ENCODE assay signal across 17 cellular contexts in the genomic region with DNA sequence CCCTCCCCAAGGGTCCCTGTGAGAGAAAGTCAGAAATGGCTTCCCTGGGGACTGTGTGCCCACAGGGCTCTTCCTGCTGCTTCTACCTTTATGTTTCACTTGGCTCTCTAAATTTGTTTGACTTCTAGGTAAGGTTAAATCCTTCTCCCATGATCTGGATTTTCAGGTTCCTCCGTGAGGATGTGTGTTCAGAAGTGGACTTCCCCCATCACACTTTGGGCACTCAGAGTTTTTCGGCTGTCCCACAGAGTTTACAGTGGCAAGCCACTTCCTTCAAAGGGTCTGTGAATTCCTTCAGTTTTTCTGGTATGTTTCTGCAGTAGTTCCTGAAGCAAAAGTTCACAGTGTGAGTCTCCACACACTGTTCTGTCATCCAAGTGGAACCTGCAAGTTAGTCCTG. TPM values are rescaled to one million over a fixed set of nuclear protein-coding genes. Genes with fewer than 3 reads are reported as not detected.
A peak's percentile ranks its signal among the peaks of the same experiment; 100 is the strongest.
DNase-seq lines count a peak whose midpoint lies in the region; ATAC-seq and TF ChIP-seq lines count a peak whose summit lies in the region.
"Had no signal": no experiment of that assay in that cellular context is flagged by ENCODE, and none has a peak within 500 bp of the region (broad histone marks: within the 10 kb centered on the region; RNA-seq: fewer than 3 reads in every experiment).

No MANE protein-coding gene starts in this region.

- H3K9me3 Mint-ChIP-seq in stimulated activated naive CD8-positive, alpha-beta T cell treated with anti-CD3 and anti-CD28 coated beads, Interleukin-15, Interleukin-2, amounts not matched to agents 100 ng/mL and 50 ng/mL, for 24 hours = peaks cover 8% of the 10 kb centered on the region
- H3K9me3 Mint-ChIP-seq in stimulated activated naive CD8-positive, alpha-beta T cell treated with anti-CD3 and anti-CD28 coated beads, Interleukin-15, amount 100 ng/mL, for 72 hours = peaks cover under 1 to 10% of the 10 kb centered on the region in 2 donors
- H3K9me3 Mint-ChIP-seq in mesothelial cell of epicardium = peaks cover 37% of the 10 kb centered on the region

- no peak for DNase-seq in stimulated activated naive CD8-positive, alpha-beta T cell treated with anti-CD3 and anti-CD28 coated beads, Interleukin-15, amount 100 ng/mL, for 72 hours
- peak; percentile 45 for DNase-seq in NCI-H69 (lab: John Stamatoyannopoulos, UW)
- DNase-seq in mesothelial cell of epicardium (ENCODE audit: low spot score in 2 of 2, unreplicated experiment in 2 of 2) = no peak
- DNase-seq in HK-2 (ENCODE audit: unreplicated experiment) = no peak
- no peak for DNase-seq in WERI-Rb-1
- no peak for DNase-seq in NCI-H446 (lab: John Stamatoyannopoulos, UW)
- DNase-seq: 8988T, DMS79 treated with DMSO at 0.1 percent for 48 hours, NCI-H1092, NCI-H1694, NCI-H345, NCI-H774 had no signal

- peaks cover 3% of the 10 kb centered on the region for H3K27me3 Mint-ChIP-seq in stimulated activated naive CD8-positive, alpha-beta T cell treated with anti-CD3 and anti-CD28 coated beads, Interleukin-15, Interleukin-2, amounts not matched to agents 100 ng/mL and 50 ng/mL, for 24 hours
- no peaks in the 10 kb centered on the region for H3K27me3 Mint-ChIP-seq in stimulated activated naive CD8-positive, alpha-beta T cell treated with anti-CD3 and anti-CD28 coated beads, Interleukin-15, amount 100 ng/mL, for 72 hours
- no peaks in the 10 kb centered on the region for H3K27me3 Mint-ChIP-seq in mesothelial cell of epicardium (ENCODE audit: low read depth)
- H3K27me3 Mint-ChIP-seq: IgD-negative memory B cell had no signal

- no peaks in the 10 kb centered on the region for H3K36me3 Mint-ChIP-seq in stimulated activated naive CD8-positive, alpha-beta T cell treated with anti-CD3 and anti-CD28 coated beads, Interleukin-15, Interleukin-2, amounts not matched to agents 100 ng/mL and 50 ng/mL, for 24 hours (ENCODE audit: low read depth)
- H3K36me3 Mint-ChIP-seq in mesothelial cell of epicardium = peaks cover 20% of the 10 kb centered on the region
- H3K36me3 Mint-ChIP-seq: CD14-positive monocyte had no signal

- no peaks in the 10 kb centered on the region for H3K36me3 ChIP-seq in WERI-Rb-1

- H3K9me3 ChIP-seq in WERI-Rb-1 (ENCODE audit: severe bottlenecking) = no peaks in the 10 kb centered on the region

- TF ChIP-seq CTCF in mesothelial cell of epicardium (IDR thresholded peaks at IDR 0.05; ENCODE audit: unreplicated experiment) (no peak), WERI-Rb-1 (IDR thresholded peaks at IDR 0.05; ENCODE audit: low read depth, low read length) (no peak)

- no peak overlapping the region for H3K27ac ChIP-seq in WERI-Rb-1
- H3K27ac ChIP-seq: PC-9 had no signal

- no peaks in the 10 kb centered on the region for H3K27me3 ChIP-seq in WERI-Rb-1 (ENCODE audit: insufficient read depth, low read depth, severe bottlenecking)

- no peaks in the 10 kb centered on the region for H3K4me1 Mint-ChIP-seq in stimulated activated naive CD8-positive, alpha-beta T cell treated with anti-CD3 and anti-CD28 coated beads, Interleukin-15, Interleukin-2, amounts not matched to agents 100 ng/mL and 50 ng/mL, for 24 hours (ENCODE audit: low read depth)
- H3K4me1 Mint-ChIP-seq in stimulated activated naive CD8-positive, alpha-beta T cell treated with anti-CD3 and anti-CD28 coated beads, Interleukin-15, amount 100 ng/mL, for 72 hours = no peaks in the 10 kb centered on the region
- peaks cover 11% of the 10 kb centered on the region for H3K4me1 Mint-ChIP-seq in mesothelial cell of epicardium
- H3K4me1 Mint-ChIP-seq: CD14-positive monocyte, IgD-negative memory B cell had no signal

- no peak overlapping the region for H3K4me3 Mint-ChIP-seq in stimulated activated naive CD8-positive, alpha-beta T cell treated with anti-CD3 and anti-CD28 coated beads, Interleukin-15, Interleukin-2, amounts not matched to agents 100 ng/mL and 50 ng/mL, for 24 hours
- no peak overlapping the region for H3K4me3 Mint-ChIP-seq in stimulated activated naive CD8-positive, alpha-beta T cell treated with anti-CD3 and anti-CD28 coated beads, Interleukin-15, amount 100 ng/mL, for 72 hours
- no peak overlapping the region for H3K4me3 Mint-ChIP-seq in mesothelial cell of epicardium
- H3K4me3 Mint-ChIP-seq: CD14-positive monocyte, IgD-negative memory B cell had no signal

- H3K27ac Mint-ChIP-seq in stimulated activated naive CD8-positive, alpha-beta T cell treated with anti-CD3 and anti-CD28 coated beads, Interleukin-15, Interleukin-2, amounts not matched to agents 100 ng/mL and 50 ng/mL, for 24 hours = peak overlapping the region; percentile 43
- H3K27ac Mint-ChIP-seq in stimulated activated naive CD8-positive, alpha-beta T cell treated with anti-CD3 and anti-CD28 coated beads, Interleukin-15, amount 100 ng/mL, for 72 hours = no peak overlapping the region
- peak overlapping the region; percentile 80 for H3K27ac Mint-ChIP-seq in mesothelial cell of epicardium
- H3K27ac Mint-ChIP-seq: CD14-positive monocyte, IgD-negative memory B cell had no signal

- H3K4me3 ChIP-seq in WERI-Rb-1 (ENCODE audit: low read depth, low read length) = no peak overlapping the region
- H3K4me3 ChIP-seq: PC-9 had no signal

- no peak for ATAC-seq in stimulated activated naive CD8-positive, alpha-beta T cell treated with anti-CD3 and anti-CD28 coated beads, Interleukin-15, amount 100 ng/mL, for 72 hours
- no peak for ATAC-seq in HG03439 (IDR thresholded peaks at IDR 0.05; ENCODE audit: unreplicated experiment)

RNA-seq across cellular contexts. Expression of a gene that starts 30.9 kb away (rescaled TPM):
- total RNA-seq in mesothelial cell of epicardium = 106 to 117 TPM (median 117 TPM) in 3 replicates

Comparison
In these comparisons a context has a peak if more than half of its experiments do, and no peak if none do; other contexts are left out.
1. H3K27ac Mint-ChIP-seq: peak in stimulated activated naive CD8-positive, alpha-beta T cell treated with anti-CD3 and anti-CD28 coated beads, Interleukin-15, Interleukin-2, amounts not matched to agents 100 ng/mL and 50 ng/mL, for 24 hours (single experiment) and mesothelial cell of epicardium (single experiment); none in stimulated activated naive CD8-positive, alpha-beta T cell treated with anti-CD3 and anti-CD28 coated beads, Interleukin-15, amount 100 ng/mL, for 72 hours (0 of 2).